25 cellular contexts compared by ENCODE assay signal in the genomic region with DNA sequence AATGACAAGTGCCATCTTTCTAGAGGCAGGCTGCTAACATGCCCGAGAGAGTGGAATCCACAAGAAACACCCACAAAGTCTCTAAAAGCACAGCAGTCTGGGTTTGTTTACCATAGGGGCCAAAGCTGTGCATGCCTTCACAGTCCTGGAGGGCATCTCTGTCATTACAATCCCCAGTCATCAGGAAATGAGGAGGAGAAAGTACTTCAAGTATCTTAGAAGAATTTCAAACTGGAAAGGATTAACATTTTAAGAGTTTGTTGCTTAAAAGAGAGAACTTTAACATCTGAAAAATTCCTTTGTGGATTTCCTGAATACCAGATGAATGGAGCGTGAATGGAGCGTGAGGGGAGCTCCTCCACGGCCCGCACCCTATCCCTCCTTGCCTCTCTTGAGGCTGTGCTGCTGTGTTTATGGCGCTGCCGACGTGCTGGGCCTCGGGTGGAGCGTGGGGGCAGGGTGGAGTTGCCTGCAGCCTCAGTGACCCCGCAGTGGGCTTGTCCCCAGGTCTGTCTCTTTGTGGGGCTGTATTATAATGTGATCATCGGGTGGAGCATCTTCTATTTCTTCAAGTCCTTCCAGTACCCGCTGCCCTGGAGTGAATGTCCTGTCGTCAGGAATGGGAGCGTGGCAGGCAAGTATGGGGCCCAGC. TPM values are rescaled to one million over a fixed set of nuclear protein-coding genes. Genes with fewer than 3 reads are reported as not detected.
DNase-seq lines count a peak whose midpoint lies in the region; ATAC-seq and TF ChIP-seq lines count a peak whose summit lies in the region.
"Had no signal": no experiment of that assay in that cellular context is flagged by ENCODE, and none has a peak within 500 bp of the region (broad histone marks: within the 10 kb centered on the region; RNA-seq: fewer than 3 reads in every experiment).

No MANE protein-coding gene starts in this region.

- WGBS in endodermal cell (ENCODE audit: insufficient coverage in 1 of 2, insufficient read length in 1 of 2), 2 experiments = 63 to 64% methylated on average over 8 to 15 of the region's 15 CpGs

- H3K4me3 Mint-ChIP-seq in GM23338 = no peak overlapping the region
- H3K4me3 Mint-ChIP-seq in endodermal cell = no peak overlapping the region
- no peak overlapping the region for H3K4me3 Mint-ChIP-seq in neural progenitor cell
- H3K4me3 Mint-ChIP-seq: CD8-positive, alpha-beta T cell; natural killer cell treated with Interleukin-12 subunit alpha and Interleukin-12 subunit beta and Interleukin-15 and Interleukin-18, amount 100 ng/mL, for 72 hours; T-helper 17 cell had no signal

- peaks cover 6% of the 10 kb centered on the region for H3K27me3 Mint-ChIP-seq in GM23338 (ENCODE audit: insufficient read depth, low read depth, poor library complexity)
- peaks cover 4% of the 10 kb centered on the region for H3K27me3 Mint-ChIP-seq in endodermal cell (ENCODE audit: insufficient read depth)
- peaks cover 16% of the 10 kb centered on the region for H3K27me3 Mint-ChIP-seq in neural progenitor cell (ENCODE audit: insufficient read depth, low read depth)

- intact Hi-C loops in uterus (cut with DNase I; ENCODE audit: low total_unique reads) = no loop called here

- peak; percentile 71 for ATAC-seq in GM23338
- no peak for ATAC-seq in GM19463 (IDR thresholded peaks at IDR 0.05; ENCODE audit: unreplicated experiment)
- ATAC-seq: A549; CD8-positive, alpha-beta T cell; HepG2; left colon; natural killer cell treated with Interleukin-12 subunit alpha and Interleukin-12 subunit beta and Interleukin-15 and Interleukin-18, amount 100 ng/mL, for 72 hours; psoas muscle; T-helper 17 cell; upper lobe of right lung had no signal

- TF ChIP-seq CTCF in GM23338 (conservative IDR thresholded peaks at IDR 0.05; ENCODE audit: low read depth in 2 of 2) (no peak), endodermal cell (conservative IDR thresholded peaks at IDR 0.05) (peak; percentile 45), neural progenitor cell (IDR thresholded peaks at IDR 0.05) (no peak), uterus (IDR thresholded peaks at IDR 0.05) (no peak)

- H3K4me3 ChIP-seq in GM23338 (no peak overlapping the region), endodermal cell (ENCODE audit: low read length) (no peak overlapping the region), neural progenitor cell (no peak overlapping the region), uterus (no peak overlapping the region)
- H3K4me3 ChIP-seq: A549, dorsolateral prefrontal cortex, psoas muscle, SJSA1, spleen, stomach, upper lobe of right lung had no signal

- H3K36me3 Mint-ChIP-seq in GM23338 (ENCODE audit: low read depth) (no peaks in the 10 kb centered on the region), endodermal cell (ENCODE audit: low read depth) (no peaks in the 10 kb centered on the region), neural progenitor cell (no peaks in the 10 kb centered on the region)
- H3K36me3 Mint-ChIP-seq: CD8-positive, alpha-beta T cell; natural killer cell treated with Interleukin-12 subunit alpha and Interleukin-12 subunit beta and Interleukin-15 and Interleukin-18, amount 100 ng/mL, for 72 hours had no signal

- H3K9me3 ChIP-seq in endodermal cell (ENCODE audit: control insufficient read depth, low read length) = no peaks in the 10 kb centered on the region
- no peaks in the 10 kb centered on the region for H3K9me3 ChIP-seq in neural progenitor cell (ENCODE audit: low read depth)
- no peaks in the 10 kb centered on the region for H3K9me3 ChIP-seq in uterus
- H3K9me3 ChIP-seq: A549, psoas muscle, SJSA1, stomach had no signal

- H3K27ac Mint-ChIP-seq in GM23338 (no peak overlapping the region), endodermal cell (no peak overlapping the region), neural progenitor cell (peak overlapping the region; percentile 57)
- H3K27ac Mint-ChIP-seq: CD8-positive, alpha-beta T cell; natural killer cell treated with Interleukin-12 subunit alpha and Interleukin-12 subunit beta and Interleukin-15 and Interleukin-18, amount 100 ng/mL, for 72 hours; T-helper 17 cell had no signal

- H3K27ac ChIP-seq in GM23338 (ENCODE audit: low read depth) (no peak overlapping the region), endodermal cell (ENCODE audit: low read depth, low read length) (no peak overlapping the region), neural progenitor cell (no peak overlapping the region), uterus (no peak overlapping the region)
- H3K27ac ChIP-seq: A549, psoas muscle, SJSA1, spleen, stomach, upper lobe of right lung had no signal

- no peaks in the 10 kb centered on the region for H3K9me2 ChIP-seq in GM23338 (ENCODE audit: insufficient read depth)

- no peaks in the 10 kb centered on the region for H3K36me3 ChIP-seq in GM23338 (ENCODE audit: insufficient read depth)
- H3K36me3 ChIP-seq in endodermal cell (ENCODE audit: control insufficient read depth, insufficient read depth, low read length) = no peaks in the 10 kb centered on the region
- no peaks in the 10 kb centered on the region for H3K36me3 ChIP-seq in neural progenitor cell
- H3K36me3 ChIP-seq in uterus = no peaks in the 10 kb centered on the region
- H3K36me3 ChIP-seq: SJSA1, spleen, stomach, upper lobe of right lung had no signal

- H3K79me2 ChIP-seq in GM23338 (replicated peaks; ENCODE audit: insufficient read depth) (no peaks in the 10 kb centered on the region), neural progenitor cell (ENCODE audit: low read depth) (no peaks in the 10 kb centered on the region)

- H3K4me2 ChIP-seq in GM23338 (peak overlapping the region; percentile 54; the same call in 1 of the 2 replicates), neural progenitor cell (no peak overlapping the region)
- H3K4me2 ChIP-seq: A549 had no signal

- H3K4me1 ChIP-seq in GM23338 (ENCODE audit: insufficient read depth) = peaks cover 9% of the 10 kb centered on the region; the same call in 1 of the 2 replicates
- H3K4me1 ChIP-seq in endodermal cell (ENCODE audit: control insufficient read depth, insufficient read depth, low read length) = peaks cover 3% of the 10 kb centered on the region
- H3K4me1 ChIP-seq in neural progenitor cell = no peaks in the 10 kb centered on the region
- H3K4me1 ChIP-seq in uterus = no peaks in the 10 kb centered on the region
- H3K4me1 ChIP-seq: A549, psoas muscle, SJSA1, spleen, upper lobe of right lung had no signal

- peak; percentile 38 for DNase-seq in AG08395 (ENCODE audit: low spot score)
- peak; percentile 45 for DNase-seq in GM23338 (ENCODE audit: low spot score)
- no peak for DNase-seq in endodermal cell
- no peak for DNase-seq in neural progenitor cell (ENCODE audit: low spot score)
- DNase-seq in G401 (ENCODE audit: low spot score) = no peak
- no peak for DNase-seq in uterus
- DNase-seq in NCI-H1436 (lab: John Stamatoyannopoulos, UW) = no peak
- DNase-seq: activated gamma-delta T cell treated with Interleukin-2 at 50 U/mL for 16 hours; CD8-positive, alpha-beta T cell; dorsolateral prefrontal cortex; left colon; NCI-H2081 treated with DMSO at 0.1 percent for 48 hours; psoas muscle; spleen; stimulated activated CD4-positive, alpha-beta T cell treated with anti-CD3 and anti-CD28 coated beads, Interleukin-4, amount 100 ng/mL, for 4 hours; stomach; T-helper 17 cell; upper lobe of right lung had no signal

- TF ChIP-seq POLR2A in uterus (IDR thresholded peaks at IDR 0.05) = no peak

- in situ Hi-C loops in G401 (cut with HindIII; ENCODE audit: low sequenced_read_pairs) = no loop called here

- H3F3A ChIP-seq in GM23338 (replicated peaks; ENCODE audit: low read depth) (no peaks in the 10 kb centered on the region), neural progenitor cell (ENCODE audit: low read depth) (no peaks in the 10 kb centered on the region)

- H2AFZ ChIP-seq in GM23338 (no peak overlapping the region), neural progenitor cell (replicated peaks) (no peak overlapping the region)

- H3K27me3 ChIP-seq in GM23338 (ENCODE audit: insufficient read depth) (no peaks in the 10 kb centered on the region), endodermal cell (ENCODE audit: control insufficient read depth, insufficient read depth, low read length, poor library complexity, severe bottlenecking) (no peaks in the 10 kb centered on the region), neural progenitor cell (no peaks in the 10 kb centered on the region), uterus (no peaks in the 10 kb centered on the region)
- H3K27me3 ChIP-seq: dorsolateral prefrontal cortex, SJSA1 had no signal

- H3K9me3 Mint-ChIP-seq in GM23338 (no peaks in the 10 kb centered on the region), endodermal cell (no peaks in the 10 kb centered on the region), neural progenitor cell (no peaks in the 10 kb centered on the region)
- H3K9me3 Mint-ChIP-seq: natural killer cell treated with Interleukin-12 subunit alpha and Interleukin-12 subunit beta and Interleukin-15 and Interleukin-18, amount 100 ng/mL, for 72 hours had no signal

- H3K4me1 Mint-ChIP-seq in GM23338 = peaks cover 9% of the 10 kb centered on the region
- H3K4me1 Mint-ChIP-seq in endodermal cell = peaks cover 3% of the 10 kb centered on the region
- peaks cover 6% of the 10 kb centered on the region for H3K4me1 Mint-ChIP-seq in neural progenitor cell
- H3K4me1 Mint-ChIP-seq: T-helper 17 cell had no signal

- H4K20me1 ChIP-seq in GM23338 (replicated peaks; ENCODE audit: insufficient read depth) = no peaks in the 10 kb centered on the region
- H4K20me1 ChIP-seq in neural progenitor cell (ENCODE audit: low read depth) = no peaks in the 10 kb centered on the region

- H3K9ac ChIP-seq in endodermal cell (ENCODE audit: extremely low read depth, low read length, poor library complexity, severe bottlenecking) = no peak overlapping the region
- H3K9ac ChIP-seq in neural progenitor cell = no peak overlapping the region

TF ChIP-seq in GM23338, 12 proteins besides CTCF, POLR2A, EP300 and RAD21:
- no peak for TF ChIP-seq STAT1 (IDR thresholded peaks at IDR 0.05; ENCODE audit: unreplicated experiment)
TF ChIP-seq in GM23338: peak in this region for 0.

RNA-seq across cellular contexts. Expression of gene SLC6A17, which starts 23.3 kb away (rescaled TPM):
- total RNA-seq in GM23338 (2014; rRNA removed; shearing (Covaris generic)) = 0.17 and 0.27 TPM in 2 replicates
- polyA plus RNA-seq in GM23338 (2016; fragmentation: Nextera tagmentation; extraction: Ambion mirVana) = 0.03 and 0.16 TPM in 2 replicates
- total RNA-seq in endodermal cell = under 1 TPM in 1 of 2 donors, not detected in 1; 0.07 TPM
- 0.32 TPM for polyA plus RNA-seq in endodermal cell (2013, experiment 1 of 2)
- 0.21 TPM for polyA plus RNA-seq in endodermal cell (2013, experiment 2 of 2)
- 0.06 TPM in 1 of 2 replicates, not detected in the other for total RNA-seq in neural progenitor cell (ENCODE audit: low replicate concordance)
- 0.92 and 1.3 TPM in 2 replicates for total RNA-seq in G401 (2014; rRNA removed; shearing (Covaris generic))
- total RNA-seq in uterus = under 1 TPM in 2 of 4 donors, not detected in 2; 0.07 to 0.15 TPM
- total RNA-seq: CD8-positive, alpha-beta T cell; HepG2; mesenteric fat pad; natural killer cell treated with Interleukin-12 subunit alpha and Interleukin-12 subunit beta and Interleukin-15 and Interleukin-18, amount 100 ng/mL, for 72 hours; NCI-H460; spleen; T-helper 17 cell had no signal
- polyA plus RNA-seq: HepG2 had no signal

RNA-seq across cellular contexts. Expression of gene KCNC4, which starts 36.5 kb away (rescaled TPM):
- 10.5 and 10.7 TPM in 2 replicates for total RNA-seq in GM23338 (2014; rRNA removed; shearing (Covaris generic))
- 3.4 and 3.5 TPM in 2 replicates for polyA plus RNA-seq in GM23338 (2016; fragmentation: Nextera tagmentation; extraction: Ambion mirVana)
- total RNA-seq in endodermal cell = 10 to 100 TPM in 1 of 2 donors, 1 to 10 TPM in 1; 7.6 to 10.2 TPM
- 5.3 TPM for polyA plus RNA-seq in endodermal cell (2013, experiment 1 of 2)
- 4.8 TPM for polyA plus RNA-seq in endodermal cell (2013, experiment 2 of 2)
- 1.3 and 2.0 TPM in 2 replicates for total RNA-seq in neural progenitor cell (ENCODE audit: low replicate concordance)
- 4.8 and 5.9 TPM in 2 replicates for total RNA-seq in G401 (2014; rRNA removed; shearing (Covaris generic))
- total RNA-seq in uterus = 10 to 100 TPM in 1 of 4 donors, 1 to 10 TPM in 3; 2.1 to 29.4 (median 3.9) TPM

Comparison
In these comparisons a context has a peak if more than half of its experiments do, and no peak if none do; other contexts are left out.
1. DNase-seq: peak in AG08395 (single experiment) and GM23338 (single experiment); none in endodermal cell (single experiment), neural progenitor cell (single experiment), G401 (single experiment), uterus (0 of 2) and NCI-H1436 (single experiment).